1 cellular context compared by ENCODE assay signal in genomic region chr7:151415375-151416112, GRCh38.
TF ChIP-seq lines count a peak whose summit lies in the region.

No MANE protein-coding gene starts in this region.

TF ChIP-seq in K562, 482 proteins besides CTCF, POLR2A, EP300 and RAD21 (continued from another document):
- TF ChIP-seq ZBTB34 (CRISPR knock-in tag; IDR thresholded peaks at IDR 0.05) = no peak
- 0 out of 2 replicates have a peak, but pooled peaks have one; percentile 24 for TF ChIP-seq ATF3 (IDR thresholded peaks at IDR 0.05)
- TF ChIP-seq ATF3 (CRISPR knock-in tag; conservative IDR thresholded peaks at IDR 0.05) = no peak
- no peak for TF ChIP-seq ETV1 (tag; conservative IDR thresholded peaks at IDR 0.05; ENCODE audit: low read depth)
- TF ChIP-seq ZFX (CRISPR knock-in tag; IDR thresholded peaks at IDR 0.05) = no peak
- TF ChIP-seq HOMEZ (CRISPR knock-in tag; IDR thresholded peaks at IDR 0.05) = no peak
- TF ChIP-seq PRPF4 (IDR thresholded peaks at IDR 0.05; ENCODE audit: insufficient read depth, low read depth, low read length, poor library complexity, severe bottlenecking) = no peak
- TF ChIP-seq NKRF (IDR thresholded peaks at IDR 0.05; ENCODE audit: borderline replicate concordance) = no peak
- peak; percentile 82 for TF ChIP-seq CEBPB (tag; IDR thresholded peaks at IDR 0.05)
- no peak for TF ChIP-seq ZBTB43 (CRISPR knock-in tag; IDR thresholded peaks at IDR 0.05)
- TF ChIP-seq MTA1 (IDR thresholded peaks at IDR 0.05; ENCODE audit: borderline replicate concordance) = no peak
- TF ChIP-seq CEBPG (CRISPR knock-in tag; IDR thresholded peaks at IDR 0.05) = no peak
- TF ChIP-seq CEBPG (tag; conservative IDR thresholded peaks at IDR 0.05 in 1 of 2, IDR thresholded peaks at IDR 0.05 in 1 of 2) = peak; percentile 76 to 80
TF ChIP-seq in K562: peak in this region for 4.
